Comparison of ENCODE assay signal across 22 cellular contexts in the genomic region with DNA sequence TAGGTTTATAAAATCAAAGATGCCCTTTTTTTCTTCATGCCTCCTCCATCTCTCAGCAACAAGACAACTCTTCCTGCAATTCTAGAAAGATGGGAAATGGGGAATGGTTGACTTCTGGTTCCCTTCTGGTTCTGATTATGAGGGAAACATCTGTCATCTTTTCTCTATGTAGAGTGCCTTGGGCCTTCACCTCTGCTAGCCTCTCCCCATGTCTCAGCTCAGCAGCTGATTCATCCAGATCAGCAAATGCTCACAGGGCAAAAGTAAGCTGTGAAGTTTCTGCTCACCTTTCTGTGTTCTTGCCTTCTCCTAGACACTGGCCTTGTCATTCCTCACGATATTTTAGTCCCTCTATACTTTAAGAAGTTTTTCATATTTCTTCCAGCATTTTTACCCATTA. TPM values are rescaled to one million over a fixed set of nuclear protein-coding genes. Genes with fewer than 3 reads are reported as not detected.
A peak's percentile ranks its signal among the peaks of the same experiment; 100 is the strongest.
DNase-seq lines count a peak whose midpoint lies in the region; TF ChIP-seq lines count a peak whose summit lies in the region.
"Had no signal": no experiment of that assay in that cellular context is flagged by ENCODE, and none has a peak within 500 bp of the region (broad histone marks: within the 10 kb centered on the region; RNA-seq: fewer than 3 reads in every experiment).

No MANE protein-coding gene starts in this region.

- H2BK120ac ChIP-seq in mesenchymal stem cell (ENCODE audit: low read depth, low read length): no peak overlapping the region

- peaks cover 1% of the 10 kb centered on the region for H3K36me3 Mint-ChIP-seq in Calu3 (ENCODE audit: insufficient read depth, unreplicated experiment)
- H3K36me3 Mint-ChIP-seq: CD14-positive monocyte had no signal

- H3K4ac ChIP-seq in mesenchymal stem cell (ENCODE audit: low read depth in 1 of 2, low read length in 2 of 2): no peak overlapping the region

- CTCF ChIA-PET in Calu3 (lab: Charles Lee): no interaction called here

- peaks cover 3% of the 10 kb centered on the region for H3K9me3 ChIP-seq in GM23248 (ENCODE audit: low read depth)
- H3K9me3 ChIP-seq in mesenchymal stem cell (ENCODE audit: control insufficient read depth, low read length): peaks cover 6% of the 10 kb centered on the region
- H3K9me3 ChIP-seq: BE2C had no signal

- H3K79me2 ChIP-seq in GM23248 (ENCODE audit: insufficient read depth): no peaks in the 10 kb centered on the region

- H2AFZ ChIP-seq in GM23248 (no peak overlapping the region), mesenchymal stem cell (ENCODE audit: low read depth, low read length) (no peak overlapping the region)

- H4K8ac ChIP-seq in mesenchymal stem cell (ENCODE audit: low read length): no peak overlapping the region

- H3K36me3 ChIP-seq in GM23248 (ENCODE audit: low read depth) (no peaks in the 10 kb centered on the region), mesenchymal stem cell (ENCODE audit: control insufficient read depth in 1 of 2, insufficient read depth in 2 of 2, low read depth in 1 of 2, low read length in 2 of 2) (no peaks in the 10 kb centered on the region)
- H3K36me3 ChIP-seq: BE2C; BLaER1 treated with 17β-estradiol and CSF1 and Interleukin-3, amounts not matched to agents 10 nM and 100 nM had no signal

- H3K79me1 ChIP-seq in mesenchymal stem cell (replicated peaks; ENCODE audit: low read length, poor library complexity, severe bottlenecking): no peaks in the 10 kb centered on the region

- no peaks in the 10 kb centered on the region for H3K27me3 ChIP-seq in GM23248 (replicated peaks; ENCODE audit: insufficient read depth)
- H3K27me3 ChIP-seq in mesenchymal stem cell (ENCODE audit: control insufficient read depth in 1 of 2, insufficient read depth in 1 of 2, low read length in 2 of 2): no peaks in the 10 kb centered on the region
- H3K27me3 ChIP-seq: BE2C; BLaER1 treated with 17β-estradiol and CSF1 and Interleukin-3, amounts not matched to agents 10 nM and 100 nM had no signal

- no peak overlapping the region for H3K18ac ChIP-seq in mesenchymal stem cell (ENCODE audit: low read depth in 1 of 2, low read length in 2 of 2)

- H2BK15ac ChIP-seq in mesenchymal stem cell (ENCODE audit: low read depth, poor library complexity, severe bottlenecking): no peak overlapping the region

- in situ Hi-C loops in GM23248 (cut with MboI): no loop called here

- H2AK5ac ChIP-seq in mesenchymal stem cell (ENCODE audit: low read length, severe bottlenecking): no peak overlapping the region

- H3K27ac ChIP-seq in GM23248 (no peak overlapping the region), mesenchymal stem cell (ENCODE audit: low read length, poor library complexity, severe bottlenecking) (no peak overlapping the region)
- H3K27ac ChIP-seq: 22Rv1; BLaER1 treated with 17β-estradiol and CSF1 and Interleukin-3, amounts not matched to agents 10 nM and 100 nM had no signal

- H2BK5ac ChIP-seq in mesenchymal stem cell (ENCODE audit: low read depth, low read length, poor library complexity, severe bottlenecking): no peak overlapping the region

- intact Hi-C loops in Calu3 (cut with micrococcal nuclease; ENCODE audit: unreplicated experiment): no loop called here

- no peak overlapping the region for H3K27ac Mint-ChIP-seq in Calu3 (ENCODE audit: unreplicated experiment)
- H3K27ac Mint-ChIP-seq: CD14-positive monocyte; CD4-positive, alpha-beta T cell had no signal

- BruUV-seq in Calu3 (replicated peaks; lab: Mats Ljungman, UMichigan): no TSS peak

- H3F3A ChIP-seq in GM23248 (ENCODE audit: insufficient read depth): no peaks in the 10 kb centered on the region

- no peak overlapping the region for H3K4me3 ChIP-seq in GM23248
- H3K4me3 ChIP-seq in fibroblast of mammary gland (ENCODE audit: control insufficient read depth, low read depth, low read length): no peak overlapping the region
- no peak overlapping the region for H3K4me3 ChIP-seq in mesenchymal stem cell (ENCODE audit: insufficient read depth in 1 of 2, low read depth in 1 of 2, low read length in 2 of 2)
- H3K4me3 ChIP-seq: BLaER1 treated with 17β-estradiol and CSF1 and Interleukin-3, amounts not matched to agents 10 nM and 100 nM had no signal

- no peak overlapping the region for H3K14ac ChIP-seq in mesenchymal stem cell (ENCODE audit: low read length in 2 of 2)

- no peaks in the 10 kb centered on the region for H3K4me1 Mint-ChIP-seq in Calu3 (ENCODE audit: low read depth, unreplicated experiment)
- H3K4me1 Mint-ChIP-seq: CD14-positive monocyte; CD8-positive, alpha-beta memory T cell had no signal

- no peak overlapping the region for H3K4me3 Mint-ChIP-seq in Calu3 (ENCODE audit: low read depth, unreplicated experiment)
- H3K4me3 Mint-ChIP-seq: CD14-positive monocyte; CD4-positive, alpha-beta T cell; CD8-positive, alpha-beta memory T cell had no signal

- no peak overlapping the region for H2BK12ac ChIP-seq in mesenchymal stem cell (ENCODE audit: low read length in 2 of 2)

- H3K27me3 Mint-ChIP-seq in Calu3 (ENCODE audit: unreplicated experiment): no peaks in the 10 kb centered on the region
- H3K27me3 Mint-ChIP-seq: CD8-positive, alpha-beta memory T cell had no signal

- H3K9me3 Mint-ChIP-seq in Calu3 (ENCODE audit: low read depth, unreplicated experiment): no peaks in the 10 kb centered on the region

- 34 to 47% methylated on average over 1 of the region's 1 CpG for WGBS in GM23248 (ENCODE audit: low coverage in 1 of 2, low lambda C conversion rate in 2 of 2, missing lambda C conversion rate in 2 of 2), 2 experiments
- 48% methylated on average over 1 of the region's 1 CpG for WGBS in mesenchymal stem cell

- H4K20me1 ChIP-seq in GM23248 (ENCODE audit: insufficient read depth): no peaks in the 10 kb centered on the region
- H4K20me1 ChIP-seq: BLaER1 treated with 17β-estradiol and CSF1 and Interleukin-3, amounts not matched to agents 10 nM and 100 nM had no signal

- no peak for TF ChIP-seq CTCF in fibroblast of mammary gland (conservative IDR thresholded peaks at IDR 0.05; ENCODE audit: control insufficient read depth, insufficient read depth, low read depth, low read length)
- TF ChIP-seq CTCF in Calu3 (IDR thresholded peaks at IDR 0.05; ENCODE audit: unreplicated experiment): no peak

- no peak overlapping the region for H3K4me2 ChIP-seq in GM23248 (ENCODE audit: unreplicated experiment)
- H3K4me2 ChIP-seq in mesenchymal stem cell (ENCODE audit: low read length, poor library complexity, severe bottlenecking): no peak overlapping the region
- H3K4me2 ChIP-seq: BLaER1 treated with 17β-estradiol and CSF1 and Interleukin-3, amounts not matched to agents 10 nM and 100 nM had no signal

- no peak overlapping the region for H3K23ac ChIP-seq in mesenchymal stem cell (ENCODE audit: low read length in 2 of 2)

- H3K4me1 ChIP-seq in GM23248 (ENCODE audit: insufficient read depth) (no peaks in the 10 kb centered on the region), mesenchymal stem cell (ENCODE audit: control insufficient read depth, insufficient read depth, low read depth, low read length) (no peaks in the 10 kb centered on the region)
- H3K4me1 ChIP-seq: BE2C; BLaER1 treated with 17β-estradiol and CSF1 and Interleukin-3, amounts not matched to agents 10 nM and 100 nM had no signal

- no peaks in the 10 kb centered on the region for H3K9me2 ChIP-seq in GM23248 (ENCODE audit: insufficient read depth)

- H4K91ac ChIP-seq in mesenchymal stem cell (ENCODE audit: low read length): no peak overlapping the region

- DNase-seq in GM23248 (peak; percentile 37), RPMI7951 (ENCODE audit: low read depth) (peak; percentile 15), fibroblast of mammary gland (ENCODE audit: low read depth) (peak; percentile 47), mesenchymal stem cell (no peak), NCI-H446 treated with DMSO at 0.1 percent for 48 hours (lab: John Stamatoyannopoulos, UW) (no peak), T-helper 1 cell (no peak), Calu3 (no peak)
- DNase-seq: BE2C; CD4-positive, alpha-beta T cell; CD8-positive, alpha-beta memory T cell; DMS53; DMS79 treated with DMSO at 0.1 percent for 48 hours; GF-D8; GOT3; H7; HCEC 1CT had no signal

- H3K9ac ChIP-seq in GM23248 (no peak overlapping the region), mesenchymal stem cell (ENCODE audit: low read length) (peak overlapping the region; percentile 27)
- H3K9ac ChIP-seq: BLaER1 treated with 17β-estradiol and CSF1 and Interleukin-3, amounts not matched to agents 10 nM and 100 nM had no signal

RNA-seq across cellular contexts. Expression of a gene that starts 17.8 kb away (rescaled TPM):
- total RNA-seq in GM23248 (2014; rRNA removed; shearing (Covaris generic)): not detected in 2 replicates
- not detected in 2 replicates for polyA plus RNA-seq in GM23248 (2016; fragmentation: Nextera tagmentation; extraction: Ambion mirVana)
- not detected in 2 replicates for total RNA-seq in RPMI7951 (2014; rRNA removed; shearing (Covaris generic))
- not detected for polyA plus RNA-seq in mesenchymal stem cell (2013, experiment 1 of 2)
- polyA plus RNA-seq in mesenchymal stem cell (2013, experiment 2 of 2): not detected
- total RNA-seq in Calu3 (2022): not detected in 2 replicates
- total RNA-seq: CD4-positive, alpha-beta T cell; CD8-positive, alpha-beta memory T cell; Daoy; G401; H7 had no signal
- polyA plus RNA-seq: AG04450; CD14-positive monocyte; CD8-positive, alpha-beta memory T cell had no signal

RNA-seq across cellular contexts. Expression of a gene that starts 59.1 kb away (rescaled TPM):
- total RNA-seq in GM23248 (2014; rRNA removed; shearing (Covaris generic)): not detected in 2 replicates
- 0.36 TPM in 1 of 2 replicates, not detected in the other for polyA plus RNA-seq in GM23248 (2016; fragmentation: Nextera tagmentation; extraction: Ambion mirVana)
- total RNA-seq in RPMI7951 (2014; rRNA removed; shearing (Covaris generic)): 0.20 and 0.24 TPM in 2 replicates
- not detected for polyA plus RNA-seq in mesenchymal stem cell (2013, experiment 1 of 2)
- 0.04 TPM for polyA plus RNA-seq in mesenchymal stem cell (2013, experiment 2 of 2)
- not detected in 2 replicates for total RNA-seq in Calu3 (2022)
- total RNA-seq: CD4-positive, alpha-beta T cell; CD8-positive, alpha-beta memory T cell; Daoy had no signal
- polyA plus RNA-seq: AG04450; CD14-positive monocyte; CD8-positive, alpha-beta memory T cell had no signal

Comparison
In these comparisons a context has a peak if more than half of its experiments do, and no peak if none do; other contexts are left out.
1. DNase-seq: peak in GM23248 (single experiment), RPMI7951 (single experiment) and fibroblast of mammary gland (single experiment); none in mesenchymal stem cell (single experiment), NCI-H446 treated with DMSO at 0.1 percent for 48 hours (single experiment), T-helper 1 cell (0 of 5) and Calu3 (single experiment).